In the genomic region with DNA sequence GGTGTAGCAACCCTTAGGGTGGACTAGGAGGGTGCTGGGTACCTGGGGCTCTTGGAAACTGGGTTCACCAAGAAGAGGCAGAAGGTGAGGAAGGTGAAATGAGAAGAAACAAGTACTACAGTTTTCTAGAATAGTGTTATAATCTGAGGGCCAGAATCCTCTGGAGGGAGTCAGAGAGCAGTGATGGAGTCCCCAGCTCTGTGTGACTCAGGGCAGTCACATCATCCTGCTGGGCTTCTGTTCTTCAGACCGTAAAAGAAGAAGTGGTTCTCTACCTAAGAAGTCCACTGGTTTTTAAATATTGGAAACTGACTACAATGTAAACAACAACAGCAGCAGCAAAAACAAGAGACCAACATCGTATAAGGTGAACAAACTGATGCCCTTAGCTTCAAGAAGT, we compare ENCODE assay signal across 1 cellular context.
TF ChIP-seq lines count a peak whose summit lies in the region.

No MANE protein-coding gene starts in this region.

TF ChIP-seq in liver, 16 proteins besides CTCF, POLR2A, EP300 and RAD21 (continued from another document):
- TF ChIP-seq, protein P1, sequence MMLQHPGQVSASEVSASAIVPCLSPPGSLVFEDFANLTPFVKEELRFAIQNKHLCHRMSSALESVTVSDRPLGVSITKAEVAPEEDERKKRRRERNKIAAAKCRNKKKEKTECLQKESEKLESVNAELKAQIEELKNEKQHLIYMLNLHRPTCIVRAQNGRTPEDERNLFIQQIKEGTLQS (IDR thresholded peaks at IDR 0.05), result no peak
